19 cellular contexts compared by ENCODE assay signal in genomic region chr15:61172325-61172724, GRCh38. TPM values are rescaled to one million over a fixed set of nuclear protein-coding genes. Genes with fewer than 3 reads are reported as not detected.
DNase-seq lines count a peak whose midpoint lies in the region; ATAC-seq and TF ChIP-seq lines count a peak whose summit lies in the region.
"Had no signal": no experiment of that assay in that cellular context is flagged by ENCODE, and none has a peak within 500 bp of the region (broad histone marks: within the 10 kb centered on the region; RNA-seq: fewer than 3 reads in every experiment).

No MANE protein-coding gene starts in this region.

- H4K20me1 ChIP-seq in GM23338 (replicated peaks; ENCODE audit: insufficient read depth) = no peaks in the 10 kb centered on the region
- H4K20me1 ChIP-seq: BLaER1 had no signal

- H3K27me3 ChIP-seq in GM23338 (ENCODE audit: insufficient read depth) (no peaks in the 10 kb centered on the region), mesendoderm (ENCODE audit: insufficient read depth, low read length, poor library complexity) (no peaks in the 10 kb centered on the region)
- H3K27me3 ChIP-seq: BLaER1 had no signal

- no peak overlapping the region for H2AK5ac ChIP-seq in mesendoderm (ENCODE audit: low read length)

- H3K4me2 ChIP-seq in GM23338 = peak overlapping the region; percentile 25; the same call in 1 of the 2 replicates
- no peak overlapping the region for H3K4me2 ChIP-seq in mesendoderm (ENCODE audit: low read length)
- H3K4me2 ChIP-seq: A549, BLaER1 had no signal

- H3K27ac Mint-ChIP-seq in activated naive CD4-positive, alpha-beta T cell treated with anti-CD3 and anti-CD28 coated beads for 36 hours = peak overlapping the region; percentile 42
- no peak overlapping the region for H3K27ac Mint-ChIP-seq in activated naive CD4-positive, alpha-beta T cell treated with anti-CD3 and anti-CD28 coated beads, Interleukin-2, amount 10 ng/mL, durations not matched to agents 7 days and 5 days
- H3K27ac Mint-ChIP-seq in GM23338 (no peak overlapping the region), WTC11 (no peak overlapping the region)
- H3K27ac Mint-ChIP-seq: CD14-positive monocyte, HFFc6 had no signal

- H3K18ac ChIP-seq in mesendoderm (ENCODE audit: low read length) = no peak overlapping the region

- intact Hi-C loops in activated naive CD4-positive, alpha-beta T cell treated with anti-CD3 and anti-CD28 coated beads for 36 hours (cut with micrococcal nuclease) = no loop called here

- H3K4me3 ChIP-seq in GM23338 (no peak overlapping the region), mesendoderm (ENCODE audit: low read length) (no peak overlapping the region)
- H3K4me3 ChIP-seq: A549, BLaER1 had no signal

- H3K79me2 ChIP-seq in GM23338 (replicated peaks; ENCODE audit: insufficient read depth) = no peaks in the 10 kb centered on the region
- H3K79me2 ChIP-seq in mesendoderm (ENCODE audit: control insufficient read depth, insufficient read depth, low read length) = no peaks in the 10 kb centered on the region

- ATAC-seq in GM23338 = peak; percentile 33
- peak; percentile 10 for ATAC-seq in WTC11
- ATAC-seq: A549, HCT116 had no signal

- H3K27ac ChIP-seq in GM23338 (ENCODE audit: low read depth) (peak overlapping the region; percentile 55; the same call in 1 of the 2 replicates), mesendoderm (ENCODE audit: low read depth, low read length) (no peak overlapping the region)
- H3K27ac ChIP-seq: 22Rv1, A549, BLaER1, HL-60 had no signal

- no peak overlapping the region for H3K4ac ChIP-seq in mesendoderm (ENCODE audit: low read depth, low read length)

- CTCF ChIA-PET in activated naive CD4-positive, alpha-beta T cell treated with anti-CD3 and anti-CD28 coated beads for 36 hours (lab: Charles Lee) = no interaction called here
- CTCF ChIA-PET in activated naive CD4-positive, alpha-beta T cell treated with anti-CD3 and anti-CD28 coated beads, Interleukin-2, amount 10 ng/mL, durations not matched to agents 7 days and 5 days (lab: Charles Lee) = interaction anchor here (0.5 to 1.5 kb wide), 3 partner anchors 118 to 663 kb away, joined by 4 to 5 read pairs (median 4); no protein-coding TSS in a partner anchor
- CTCF ChIA-PET in WTC11 (lab: Charles Lee) = interaction anchor here (0.6 to 2.1 kb wide), 7 partner anchors 23 to 663 kb away, joined by 3 to 12 read pairs (median 5); no protein-coding TSS in a partner anchor

- H3F3A ChIP-seq in GM23338 (replicated peaks; ENCODE audit: low read depth) = peaks cover 15% of the 10 kb centered on the region

- POLR2A ChIA-PET in WTC11 (lab: Charles Lee) = interaction anchor here (1.3 kb wide), 1 partner anchor 52 kb away, joined by 4 read pairs; no protein-coding TSS in a partner anchor

- H3K36me3 ChIP-seq in GM23338 (ENCODE audit: insufficient read depth) (no peaks in the 10 kb centered on the region), mesendoderm (ENCODE audit: control insufficient read depth, insufficient read depth, low read length) (no peaks in the 10 kb centered on the region)
- H3K36me3 ChIP-seq: BLaER1 had no signal

- H3K36me3 Mint-ChIP-seq in activated naive CD4-positive, alpha-beta T cell treated with anti-CD3 and anti-CD28 coated beads for 36 hours (ENCODE audit: low read depth) = no peaks in the 10 kb centered on the region
- H3K36me3 Mint-ChIP-seq in activated naive CD4-positive, alpha-beta T cell treated with anti-CD3 and anti-CD28 coated beads, Interleukin-2, amount 10 ng/mL, durations not matched to agents 7 days and 5 days = no peaks in the 10 kb centered on the region
- H3K36me3 Mint-ChIP-seq in GM23338 (ENCODE audit: low read depth) (no peaks in the 10 kb centered on the region), WTC11 (no peaks in the 10 kb centered on the region)
- H3K36me3 Mint-ChIP-seq: CD14-positive monocyte; CD4-positive, alpha-beta memory T cell had no signal

- no peak overlapping the region for H2BK5ac ChIP-seq in mesendoderm (ENCODE audit: low read length)

- H3K56ac ChIP-seq in mesendoderm (ENCODE audit: low read length) = no peak overlapping the region

- H3K4me1 Mint-ChIP-seq in activated naive CD4-positive, alpha-beta T cell treated with anti-CD3 and anti-CD28 coated beads for 36 hours (ENCODE audit: low read depth) = peaks cover 18% of the 10 kb centered on the region
- peaks cover 24% of the 10 kb centered on the region for H3K4me1 Mint-ChIP-seq in activated naive CD4-positive, alpha-beta T cell treated with anti-CD3 and anti-CD28 coated beads, Interleukin-2, amount 10 ng/mL, durations not matched to agents 7 days and 5 days
- H3K4me1 Mint-ChIP-seq in GM23338 = peaks cover 81% of the 10 kb centered on the region
- peaks cover 88% of the 10 kb centered on the region for H3K4me1 Mint-ChIP-seq in WTC11

- no peak overlapping the region for H3K9ac ChIP-seq in mesendoderm (ENCODE audit: low read length)
- H3K9ac ChIP-seq: BLaER1 had no signal

- H4K8ac ChIP-seq in mesendoderm (ENCODE audit: low read depth, low read length) = no peak overlapping the region

- peaks cover 5% of the 10 kb centered on the region for H3K27me3 Mint-ChIP-seq in activated naive CD4-positive, alpha-beta T cell treated with anti-CD3 and anti-CD28 coated beads for 36 hours (ENCODE audit: low read depth)
- peaks cover 19% of the 10 kb centered on the region for H3K27me3 Mint-ChIP-seq in activated naive CD4-positive, alpha-beta T cell treated with anti-CD3 and anti-CD28 coated beads, Interleukin-2, amount 10 ng/mL, durations not matched to agents 7 days and 5 days
- H3K27me3 Mint-ChIP-seq in GM23338 (ENCODE audit: insufficient read depth, low read depth, poor library complexity) = peaks cover 4% of the 10 kb centered on the region
- no peaks in the 10 kb centered on the region for H3K27me3 Mint-ChIP-seq in WTC11 (ENCODE audit: low read depth)

- TF ChIP-seq CTCF in GM23338 (conservative IDR thresholded peaks at IDR 0.05; ENCODE audit: low read depth in 2 of 2) = 0 out of 4 replicates have a peak, but pooled peaks of 1 of the 2 experiments have one; percentile 21
- TF ChIP-seq CTCF in WTC11 (IDR thresholded peaks at IDR 0.05) = no peak

- H3K23ac ChIP-seq in mesendoderm (ENCODE audit: low read length) = no peak overlapping the region

- no peak overlapping the region for H4K5ac ChIP-seq in mesendoderm (ENCODE audit: low read length)

- no peaks in the 10 kb centered on the region for H3K79me1 ChIP-seq in mesendoderm (ENCODE audit: low read length)

- no peak overlapping the region for H2AFZ ChIP-seq in GM23338

- H3K9me2 ChIP-seq in GM23338 (ENCODE audit: insufficient read depth) = no peaks in the 10 kb centered on the region

- H3K9me3 Mint-ChIP-seq in activated naive CD4-positive, alpha-beta T cell treated with anti-CD3 and anti-CD28 coated beads for 36 hours = no peaks in the 10 kb centered on the region
- H3K9me3 Mint-ChIP-seq in activated naive CD4-positive, alpha-beta T cell treated with anti-CD3 and anti-CD28 coated beads, Interleukin-2, amount 10 ng/mL, durations not matched to agents 7 days and 5 days = no peaks in the 10 kb centered on the region
- H3K9me3 Mint-ChIP-seq in GM23338 (no peaks in the 10 kb centered on the region), WTC11 (no peaks in the 10 kb centered on the region)
- H3K9me3 Mint-ChIP-seq: CD14-positive monocyte, HFFc6 had no signal

- H3K4me1 ChIP-seq in GM23338 (ENCODE audit: insufficient read depth) (peaks cover 87% of the 10 kb centered on the region), mesendoderm (ENCODE audit: control insufficient read depth, low read depth, low read length) (peaks cover 7% of the 10 kb centered on the region)
- H3K4me1 ChIP-seq: A549 had no signal

- no peak overlapping the region for H3K4me3 Mint-ChIP-seq in activated naive CD4-positive, alpha-beta T cell treated with anti-CD3 and anti-CD28 coated beads for 36 hours
- H3K4me3 Mint-ChIP-seq in activated naive CD4-positive, alpha-beta T cell treated with anti-CD3 and anti-CD28 coated beads, Interleukin-2, amount 10 ng/mL, durations not matched to agents 7 days and 5 days = no peak overlapping the region
- H3K4me3 Mint-ChIP-seq in GM23338 (no peak overlapping the region), WTC11 (no peak overlapping the region)
- H3K4me3 Mint-ChIP-seq: CD14-positive monocyte; CD4-positive, alpha-beta memory T cell; HFFc6 had no signal

- H2BK120ac ChIP-seq in mesendoderm (ENCODE audit: low read depth, low read length) = no peak overlapping the region

- DNase-seq in activated naive CD4-positive, alpha-beta T cell treated with anti-CD3 and anti-CD28 coated beads for 36 hours = no peak
- DNase-seq in activated naive CD4-positive, alpha-beta T cell treated with anti-CD3 and anti-CD28 coated beads, Interleukin-2, amount 10 ng/mL, durations not matched to agents 7 days and 5 days = no peak
- peak; percentile 36 for DNase-seq in GM23338 (ENCODE audit: low spot score)
- no peak for DNase-seq in WTC11 (ENCODE audit: low spot score)
- peak; percentile 27 for DNase-seq in mesendoderm
- no peak for DNase-seq in amniotic stem cell (lab: John Stamatoyannopoulos, UW)
- DNase-seq in cerebellum (ENCODE audit: low spot score) = no peak
- DNase-seq: CD4-positive, alpha-beta memory T cell; DMS153; DMS79; GF-D8; HFFc6; IMR-90 had no signal

- no CpG with 5 or more reads among the region's 3 CpGs for WGBS in mesendoderm (ENCODE audit: extremely low coverage, insufficient coverage, low lambda C conversion rate)

- no peak overlapping the region for H2BK15ac ChIP-seq in mesendoderm (replicated peaks; ENCODE audit: low read depth)

TF ChIP-seq in GM23338, 12 proteins besides CTCF, POLR2A, EP300 and RAD21 (continues in another document):
- TF ChIP-seq POLR2AphosphoS5 (IDR thresholded peaks at IDR 0.05; ENCODE audit: low read depth) (no peak), EZH2phosphoT487 (IDR thresholded peaks at IDR 0.05; ENCODE audit: unreplicated experiment) (no peak), CREB1 (CRISPR knock-in tag; IDR thresholded peaks at IDR 0.05; ENCODE audit: low read depth) (no peak)

RNA-seq across cellular contexts. Expression of gene RORA, which starts 56.8 kb away (rescaled TPM):
- total RNA-seq in activated naive CD4-positive, alpha-beta T cell treated with anti-CD3 and anti-CD28 coated beads for 36 hours = 10 to 100 TPM; 39.8 to 41.4 TPM
- 12.9 and 13.6 TPM in 2 replicates for total RNA-seq in GM23338 (2014; rRNA removed; shearing (Covaris generic))
- polyA plus RNA-seq in GM23338 (2016; fragmentation: Nextera tagmentation; extraction: Ambion mirVana) = 5.1 and 8.2 TPM in 2 replicates
- 12.8 to 14.7 TPM (median 12.9 TPM) in 3 replicates for total RNA-seq in WTC11 (2021)
- 1.6 TPM for polyA plus RNA-seq in mesendoderm (2013, experiment 1 of 2)
- 1.8 TPM for polyA plus RNA-seq in mesendoderm (2013, experiment 2 of 2)
- total RNA-seq in cerebellum = 312 TPM

Comparison
In these comparisons a context has a peak if more than half of its experiments do, and no peak if none do; other contexts are left out.
1. DNase-seq: peak in GM23338 (single experiment) and mesendoderm (single experiment); none in activated naive CD4-positive, alpha-beta T cell treated with anti-CD3 and anti-CD28 coated beads for 36 hours (single experiment), activated naive CD4-positive, alpha-beta T cell treated with anti-CD3 and anti-CD28 coated beads, Interleukin-2, amount 10 ng/mL, durations not matched to agents 7 days and 5 days (single experiment), WTC11 (single experiment), amniotic stem cell (single experiment) and cerebellum (single experiment).